Comparison of ENCODE assay signal across 6 cellular contexts in genomic region chr13:87696458-87696857, GRCh38. TPM values are rescaled to one million over a fixed set of nuclear protein-coding genes. Genes with fewer than 3 reads are reported as not detected.
"Had no signal": no experiment of that assay in that cellular context is flagged by ENCODE, and none has a peak within 500 bp of the region (broad histone marks: within the 10 kb centered on the region; RNA-seq: fewer than 3 reads in every experiment).

No MANE protein-coding gene starts in this region.

- H3K9me3 Mint-ChIP-seq: HFFc6 had no signal

- DNase-seq: GM23248, GOT3, H7, HFFc6, IMR-90 had no signal

- H3K4me3 Mint-ChIP-seq: HFFc6 had no signal

- H3K27ac Mint-ChIP-seq: HFFc6 had no signal

RNA-seq across cellular contexts. Expression of gene SLITRK5, which starts 25.3 kb away (rescaled TPM):
- total RNA-seq: GM23248, HFFc6, HT-29 had no signal
